ENCODE assay signal across 8 cellular contexts in genomic region chr17:50719144-50719923, GRCh38. TPM values are rescaled to one million over a fixed set of nuclear protein-coding genes. Genes with fewer than 3 reads are reported as not detected.
DNase-seq lines count a peak whose midpoint lies in the region; ATAC-seq and TF ChIP-seq lines count a peak whose summit lies in the region.

Gene LUC7L3 (plus strand): TSS chr17:50719603. CDS start chr17:50719733, 130 bp downstream.

- no peaks in the 10 kb centered on the region for H3K9me2 ChIP-seq in DOHH2 (replicated peaks; ENCODE audit: control insufficient read depth, low read length)

- H3K9me3 Mint-ChIP-seq in activated T-helper 1 cell treated with anti-CD3 and anti-CD28 coated beads, Interleukin-12 subunit alpha, Interleukin-12 subunit beta, Interleukin-2, Interleukin-4 antibody, amounts not matched to agents 30 ng/mL and 10 ng/mL and 1 ng/mL, durations not matched to agents 14 hours and 24 hours and 36 hours = no peaks in the 10 kb centered on the region
- no peaks in the 10 kb centered on the region for H3K9me3 Mint-ChIP-seq in naive thymus-derived CD8-positive, alpha-beta T cell
- no peaks in the 10 kb centered on the region for H3K9me3 Mint-ChIP-seq in stimulated activated naive B cell treated with anti-CD40 and anti-IgM and Interleukin-4, amounts not matched to agents 10 μg/mL and 1 μg/mL and 100 μg/mL, for 72 hours

- H3K4me2 ChIP-seq in DOHH2 (ENCODE audit: low read length) = peak within 1 kb of the TSS; percentile 86

- no peaks in the 10 kb centered on the region for H3K27me3 Mint-ChIP-seq in activated T-helper 1 cell treated with anti-CD3 and anti-CD28 coated beads, Interleukin-12 subunit alpha, Interleukin-12 subunit beta, Interleukin-2, Interleukin-4 antibody, amounts not matched to agents 30 ng/mL and 10 ng/mL and 1 ng/mL, durations not matched to agents 14 hours and 24 hours and 36 hours (ENCODE audit: insufficient read depth)
- H3K27me3 Mint-ChIP-seq in naive thymus-derived CD8-positive, alpha-beta T cell = no peaks in the 10 kb centered on the region
- no peaks in the 10 kb centered on the region for H3K27me3 Mint-ChIP-seq in stimulated activated naive B cell treated with anti-CD40 and anti-IgM and Interleukin-4, amounts not matched to agents 10 μg/mL and 1 μg/mL and 100 μg/mL, for 72 hours

- H3F3A ChIP-seq in DOHH2 (ENCODE audit: control insufficient read depth, insufficient read depth) = no peaks in the 10 kb centered on the region

- peaks cover 13% of the 10 kb centered on the region for H3K36me3 Mint-ChIP-seq in activated T-helper 1 cell treated with anti-CD3 and anti-CD28 coated beads, Interleukin-12 subunit alpha, Interleukin-12 subunit beta, Interleukin-2, Interleukin-4 antibody, amounts not matched to agents 30 ng/mL and 10 ng/mL and 1 ng/mL, durations not matched to agents 14 hours and 24 hours and 36 hours (ENCODE audit: low read depth)
- H3K36me3 Mint-ChIP-seq in naive thymus-derived CD8-positive, alpha-beta T cell = peaks cover 0 to 9% (median 0%) of the 10 kb centered on the region in 3 donors
- H3K36me3 Mint-ChIP-seq in stimulated activated naive B cell treated with anti-CD40 and anti-IgM and Interleukin-4, amounts not matched to agents 10 μg/mL and 1 μg/mL and 100 μg/mL, for 72 hours = peaks cover 4% of the 10 kb centered on the region in 2 donors

- peak; percentile 91 to 94 for ATAC-seq in naive thymus-derived CD8-positive, alpha-beta T cell
- peak; percentile 93 to 96 for ATAC-seq in stimulated activated naive B cell treated with anti-CD40 and anti-IgM and Interleukin-4, amounts not matched to agents 10 μg/mL and 1 μg/mL and 100 μg/mL, for 72 hours (replicated peaks)

- peaks cover 44% of the 10 kb centered on the region for H3K36me3 ChIP-seq in DOHH2 (ENCODE audit: control insufficient read depth, low read length)

- H3K27me3 ChIP-seq in DOHH2 (ENCODE audit: control insufficient read depth, low read length) = no peaks in the 10 kb centered on the region

- H4K20me1 ChIP-seq in DOHH2 (ENCODE audit: control insufficient read depth, insufficient read depth, low read depth, low read length) = peaks cover 36% of the 10 kb centered on the region

- DNase-seq in GOT3 (lab: John Stamatoyannopoulos, UW) (peak; percentile 84), LHCN-M2 (ENCODE audit: low read depth) (peak; percentile 93), RPMI7951 (ENCODE audit: low read depth) (peak; percentile 89), fibroblast of gingiva (ENCODE audit: low read depth) (peak; percentile 92)
- DNase-seq in activated T-helper 1 cell treated with anti-CD3 and anti-CD28 coated beads, Interleukin-12 subunit alpha, Interleukin-12 subunit beta, Interleukin-2, Interleukin-4 antibody, amounts not matched to agents 30 ng/mL and 10 ng/mL and 1 ng/mL, durations not matched to agents 14 hours and 24 hours and 36 hours (ENCODE audit: low spot score) = peak; percentile 95
- peak; percentile 83 to 95 (median 92) for DNase-seq in naive thymus-derived CD8-positive, alpha-beta T cell
- peak; percentile 95 for DNase-seq in stimulated activated naive B cell treated with anti-CD40 and anti-IgM and Interleukin-4, amounts not matched to agents 10 μg/mL and 1 μg/mL and 100 μg/mL, for 72 hours

- peak within 1 kb of the TSS; percentile 82 for H3K4me3 ChIP-seq in DOHH2 (ENCODE audit: low read length)

- H3K27ac Mint-ChIP-seq in activated T-helper 1 cell treated with anti-CD3 and anti-CD28 coated beads, Interleukin-12 subunit alpha, Interleukin-12 subunit beta, Interleukin-2, Interleukin-4 antibody, amounts not matched to agents 30 ng/mL and 10 ng/mL and 1 ng/mL, durations not matched to agents 14 hours and 24 hours and 36 hours = peak within 1 kb of the TSS; percentile 98
- H3K27ac Mint-ChIP-seq in naive thymus-derived CD8-positive, alpha-beta T cell = peak within 1 kb of the TSS; percentile 95 to 100 (median 99)
- H3K27ac Mint-ChIP-seq in stimulated activated naive B cell treated with anti-CD40 and anti-IgM and Interleukin-4, amounts not matched to agents 10 μg/mL and 1 μg/mL and 100 μg/mL, for 72 hours = peak within 1 kb of the TSS; percentile 99

- no peak for TF ChIP-seq CTCF in DOHH2 (IDR thresholded peaks at IDR 0.05; ENCODE audit: low read depth, low read length, poor library complexity, severe bottlenecking)

- H3K79me2 ChIP-seq in DOHH2 (ENCODE audit: control insufficient read depth, low read length) = peaks cover 56% of the 10 kb centered on the region

- H3K27ac ChIP-seq in DOHH2 (ENCODE audit: low read depth, low read length) = peak within 1 kb of the TSS; percentile 64

- POLR2A ChIA-PET in naive thymus-derived CD8-positive, alpha-beta T cell (lab: Charles Lee) = interaction anchor here (0.7 to 5.1 kb wide), 5 partner anchors 9 to 147 kb away, joined by 4 to 110 read pairs (median 8); partner anchors contain the start of genes ANKRD40 and TOB1

- H3K4me1 Mint-ChIP-seq in activated T-helper 1 cell treated with anti-CD3 and anti-CD28 coated beads, Interleukin-12 subunit alpha, Interleukin-12 subunit beta, Interleukin-2, Interleukin-4 antibody, amounts not matched to agents 30 ng/mL and 10 ng/mL and 1 ng/mL, durations not matched to agents 14 hours and 24 hours and 36 hours (ENCODE audit: low read depth) = peaks cover 28% of the 10 kb centered on the region
- H3K4me1 Mint-ChIP-seq in naive thymus-derived CD8-positive, alpha-beta T cell = peaks cover 12 to 41% (median 34%) of the 10 kb centered on the region in 4 donors
- peaks cover 9 to 28% of the 10 kb centered on the region in 2 donors for H3K4me1 Mint-ChIP-seq in stimulated activated naive B cell treated with anti-CD40 and anti-IgM and Interleukin-4, amounts not matched to agents 10 μg/mL and 1 μg/mL and 100 μg/mL, for 72 hours

- peak within 1 kb of the TSS; percentile 88 for H3K4me3 Mint-ChIP-seq in activated T-helper 1 cell treated with anti-CD3 and anti-CD28 coated beads, Interleukin-12 subunit alpha, Interleukin-12 subunit beta, Interleukin-2, Interleukin-4 antibody, amounts not matched to agents 30 ng/mL and 10 ng/mL and 1 ng/mL, durations not matched to agents 14 hours and 24 hours and 36 hours
- H3K4me3 Mint-ChIP-seq in naive thymus-derived CD8-positive, alpha-beta T cell = peak within 1 kb of the TSS; percentile 86 to 99 (median 96)
- peak within 1 kb of the TSS; percentile 94 to 95 for H3K4me3 Mint-ChIP-seq in stimulated activated naive B cell treated with anti-CD40 and anti-IgM and Interleukin-4, amounts not matched to agents 10 μg/mL and 1 μg/mL and 100 μg/mL, for 72 hours

- intact Hi-C loops in activated T-helper 1 cell treated with anti-CD3 and anti-CD28 coated beads, Interleukin-12 subunit alpha, Interleukin-12 subunit beta, Interleukin-2, Interleukin-4 antibody, amounts not matched to agents 30 ng/mL and 10 ng/mL and 1 ng/mL, durations not matched to agents 14 hours and 24 hours and 36 hours (cut with micrococcal nuclease) = loop anchor here (1.0 kb wide), 2 partner anchors 11 to 172 kb away; partner anchors contain the start of gene SPATA20

- H3K9me3 ChIP-seq in DOHH2 (ENCODE audit: control insufficient read depth, insufficient read depth, low read length) = no peaks in the 10 kb centered on the region

- peaks cover 33% of the 10 kb centered on the region for H3K4me1 ChIP-seq in DOHH2 (ENCODE audit: control insufficient read depth, low read length)

RNA-seq across cellular contexts. Expression of gene LUC7L3, which starts in this region (rescaled TPM):
- total RNA-seq in LHCN-M2 (2014; rRNA removed) = 44.8 and 47.9 TPM in 2 replicates
- 40.3 TPM for polyA plus RNA-seq in LHCN-M2 (2012)
- total RNA-seq in RPMI7951 (2014; rRNA removed; shearing (Covaris generic)) = 18.4 and 21.7 TPM in 2 replicates
- 118 and 123 TPM in 2 replicates for total RNA-seq in activated T-helper 1 cell treated with anti-CD3 and anti-CD28 coated beads, Interleukin-12 subunit alpha, Interleukin-12 subunit beta, Interleukin-2, Interleukin-4 antibody, amounts not matched to agents 30 ng/mL and 10 ng/mL and 1 ng/mL, durations not matched to agents 14 hours and 24 hours and 36 hours
- total RNA-seq in naive thymus-derived CD8-positive, alpha-beta T cell = 100 to 1,000 TPM; 311 to 345 TPM
- 10 to 100 TPM; 41.6 to 58.4 (median 46.0) TPM for polyA plus RNA-seq in naive thymus-derived CD8-positive, alpha-beta T cell

Comparison
In these comparisons a context has a peak if more than half of its experiments do, and no peak if none do; other contexts are left out.
1. Peak in every context shown above with its lines: DNase-seq, ATAC-seq, H3K4me3 ChIP-seq and H3K27ac ChIP-seq.